In genomic region chr10:68822626-68823025, GRCh38 we compare ENCODE assay signal across 4 cellular contexts.
TF ChIP-seq lines count a peak whose summit lies in the region.

No MANE protein-coding gene starts in this region.

TF ChIP-seq in A549, 52 proteins besides CTCF, POLR2A, EP300 and RAD21:
- peak; percentile 83 for TF ChIP-seq MAFK (IDR thresholded peaks at IDR 0.05; ENCODE audit: partially characterized antibody)

TF ChIP-seq in WTC11, 78 proteins besides CTCF, POLR2A, EP300 and RAD21:
- peak; percentile 65 for TF ChIP-seq NFYB (CRISPR knock-in tag; conservative IDR thresholded peaks at IDR 0.05; ENCODE audit: low read depth)

TF ChIP-seq in K562, 482 proteins besides CTCF, POLR2A, EP300 and RAD21:
- TF ChIP-seq ZNF316 (IDR thresholded peaks at IDR 0.05) = peak; percentile 90
- TF ChIP-seq SRF (CRISPR knock-in tag; IDR thresholded peaks at IDR 0.05) = peak in 1 of 2 experiments; percentile 83; a peak in 1 of 4 replicates
- peak; percentile 74 for TF ChIP-seq C11orf30 (IDR thresholded peaks at IDR 0.05; ENCODE audit: low read depth)
- TF ChIP-seq RBM25 (IDR thresholded peaks at IDR 0.05; ENCODE audit: low read depth, low read length, severe bottlenecking) = peak; percentile 6
- TF ChIP-seq NFYB (IDR thresholded peaks at IDR 0.05; ENCODE audit: extremely low read depth, insufficient read length) = peak; percentile 80
TF ChIP-seq in K562: peak in this region for 5; not testable (repeated sequence) for 477.

TF ChIP-seq in HepG2, 621 proteins besides CTCF, POLR2A, EP300 and RAD21:
- TF ChIP-seq NFYB (CRISPR knock-in tag; IDR thresholded peaks at IDR 0.05) (peak; percentile 81), SRF (IDR thresholded peaks at IDR 0.05; ENCODE audit: low read depth, low read length) (peak; percentile 40; the same call in 1 of the 2 replicates), ZMYM4 (CRISPR knock-in tag; IDR thresholded peaks at IDR 0.05) (peak; percentile 59; the same call in 1 of the 2 replicates), MAFK (conservative IDR thresholded peaks at IDR 0.05 in 1 of 2, IDR thresholded peaks at IDR 0.05 in 1 of 2; ENCODE audit: low read length in 2 of 2) (peak; percentile 36 to 59; a peak in 3 of 4 replicates), NFYC (CRISPR knock-in tag; IDR thresholded peaks at IDR 0.05) (peak; percentile 80), MAFF (IDR thresholded peaks at IDR 0.05; ENCODE audit: low read depth, low read length) (peak; percentile 68)
